13 cellular contexts compared by ENCODE assay signal in the genomic region with DNA sequence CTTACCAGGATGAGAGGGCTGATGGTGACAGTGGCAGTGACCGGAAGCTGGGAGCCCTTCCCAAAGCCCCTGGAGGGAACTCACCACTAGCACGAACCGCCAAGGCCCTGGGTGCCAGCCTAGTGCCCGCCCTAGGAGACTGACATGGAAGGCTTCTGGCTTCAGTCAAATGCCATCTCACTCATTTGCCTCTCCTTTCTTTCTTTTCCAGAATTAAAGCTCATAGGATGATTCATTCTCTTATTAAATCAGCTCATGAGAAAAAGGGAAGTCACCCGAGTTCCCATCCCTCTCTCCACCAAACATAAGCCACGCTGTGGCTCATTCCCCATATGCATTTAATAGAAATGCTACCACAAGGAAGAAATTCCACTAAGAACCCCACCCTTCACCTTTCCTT. TPM values are rescaled to one million over a fixed set of nuclear protein-coding genes. Genes with fewer than 3 reads are reported as not detected.
A peak's percentile ranks its signal among the peaks of the same experiment; 100 is the strongest.
DNase-seq lines count a peak whose midpoint lies in the region; ATAC-seq and TF ChIP-seq lines count a peak whose summit lies in the region.
"Had no signal": no experiment of that assay in that cellular context is flagged by ENCODE, and none has a peak within 500 bp of the region (broad histone marks: within the 10 kb centered on the region; RNA-seq: fewer than 3 reads in every experiment).

No MANE protein-coding gene starts in this region.

- H2AK5ac ChIP-seq in neuronal stem cell (ENCODE audit: low read depth, low read length), result no peak overlapping the region

- no peak overlapping the region for H3K23ac ChIP-seq in neuronal stem cell (ENCODE audit: low read depth, low read length, poor library complexity)

- peaks cover 8 to 16% (median 14%) of the 10 kb centered on the region in 4 donors for H3K4me1 Mint-ChIP-seq in CD4-positive, alpha-beta memory T cell
- H3K4me1 Mint-ChIP-seq in effector memory CD8-positive, alpha-beta T cell (ENCODE audit: low read depth in 2 of 2), result peaks cover 10 to 20% of the 10 kb centered on the region in 2 donors
- peaks cover 56% of the 10 kb centered on the region for H3K4me1 Mint-ChIP-seq in Calu3 (ENCODE audit: low read depth, unreplicated experiment)

- DNase-seq in AML-193 (lab: John Stamatoyannopoulos, UW) (peak; percentile 31 to 51), NB4 (ENCODE audit: low read depth) (peak; percentile 50), neuronal stem cell (ENCODE audit: low spot score) (no peak), H7 (no peak), Calu3 (no peak)
- no peak for DNase-seq in CD4-positive, alpha-beta memory T cell
- no peak for DNase-seq in effector memory CD8-positive, alpha-beta T cell
- DNase-seq: CD4-positive, alpha-beta T cell; midbrain; NCI-H2227 treated with DMSO at 0.1 percent for 48 hours; stimulated activated CD4-positive, alpha-beta T cell treated with anti-CD3 and anti-CD28 coated beads, Interleukin-2, amount 100 ng/mL, for 24 hours had no signal

- no peak overlapping the region for H3K4me2 ChIP-seq in neuronal stem cell (ENCODE audit: insufficient read depth, low read length, poor library complexity, severe bottlenecking)

- H3K79me1 ChIP-seq in neuronal stem cell (ENCODE audit: low read depth, low read length), result no peaks in the 10 kb centered on the region

- H3K27ac ChIP-seq in cingulate gyrus (ENCODE audit: low read depth, low read length), result peak overlapping the region; percentile 73
- no peak overlapping the region for H3K27ac ChIP-seq in neuronal stem cell (replicated peaks; ENCODE audit: low read length)
- no peak overlapping the region for H3K27ac ChIP-seq in CD4-positive, alpha-beta memory T cell (ENCODE audit: low read depth, low read length)

- peaks cover 0 to 2% of the 10 kb centered on the region in 2 donors for H3K36me3 Mint-ChIP-seq in CD4-positive, alpha-beta memory T cell
- no peaks in the 10 kb centered on the region for H3K36me3 Mint-ChIP-seq in effector memory CD8-positive, alpha-beta T cell (ENCODE audit: insufficient read depth)
- peaks cover 18% of the 10 kb centered on the region for H3K36me3 Mint-ChIP-seq in Calu3 (ENCODE audit: insufficient read depth, unreplicated experiment)

- peaks cover 2 to 15% of the 10 kb centered on the region in 2 donors for H3K27me3 Mint-ChIP-seq in CD4-positive, alpha-beta memory T cell
- H3K27me3 Mint-ChIP-seq in effector memory CD8-positive, alpha-beta T cell, result peaks cover 41 to 44% of the 10 kb centered on the region in 2 donors
- no peaks in the 10 kb centered on the region for H3K27me3 Mint-ChIP-seq in Calu3 (ENCODE audit: unreplicated experiment)

- H3K4me3 ChIP-seq in NB4 (ENCODE audit: low read depth, low read length) (no peak overlapping the region), neuronal stem cell (ENCODE audit: low read length in 2 of 2) (no peak overlapping the region), H7 (ENCODE audit: insufficient read depth, low read depth, low read length) (no peak overlapping the region)
- no peak overlapping the region for H3K4me3 ChIP-seq in CD4-positive, alpha-beta memory T cell (ENCODE audit: low read length in 2 of 2)

- H3K9ac ChIP-seq in neuronal stem cell (ENCODE audit: low read depth, low read length, poor library complexity), result no peak overlapping the region

- H3K14ac ChIP-seq in neuronal stem cell (ENCODE audit: low read length), result no peak overlapping the region

- no peak overlapping the region for H2BK15ac ChIP-seq in neuronal stem cell (ENCODE audit: low read length)

- no peak overlapping the region for H2BK120ac ChIP-seq in neuronal stem cell (ENCODE audit: low read depth, low read length)

- POLR2A ChIA-PET in CD4-positive, alpha-beta memory T cell (lab: Charles Lee; ENCODE audit: partially characterized antibody), result no interaction called here

- intact Hi-C loops in CD4-positive, alpha-beta memory T cell (cut with micrococcal nuclease), result no loop called here
- intact Hi-C loops in Calu3 (cut with micrococcal nuclease; ENCODE audit: unreplicated experiment), result no loop called here

- H4K91ac ChIP-seq in neuronal stem cell (ENCODE audit: low read depth, low read length, poor library complexity), result no peak overlapping the region

- H3K27me3 ChIP-seq in neuronal stem cell (ENCODE audit: control insufficient read depth in 3 of 3, insufficient read depth in 3 of 3, low read depth in 1 of 3, low read length in 3 of 3), result no peaks in the 10 kb centered on the region
- H3K27me3 ChIP-seq in CD4-positive, alpha-beta memory T cell (ENCODE audit: insufficient read depth, low read length), result peaks cover 6% of the 10 kb centered on the region
- H3K27me3 ChIP-seq in H7 (ENCODE audit: control insufficient read depth, insufficient read depth, low read length), result no peaks in the 10 kb centered on the region

- no peak overlapping the region for H2AFZ ChIP-seq in neuronal stem cell (ENCODE audit: low read length)

- no peaks in the 10 kb centered on the region for H3K9me3 ChIP-seq in neuronal stem cell (replicated peaks in 1 of 2; ENCODE audit: control insufficient read depth in 2 of 2, insufficient read depth in 1 of 2, low read depth in 1 of 2, low read length in 2 of 2)
- no peaks in the 10 kb centered on the region for H3K9me3 ChIP-seq in CD4-positive, alpha-beta memory T cell (ENCODE audit: control insufficient read depth in 1 of 2, low read length in 2 of 2)

- peaks cover 34 to 46% of the 10 kb centered on the region in 2 donors for H3K4me1 ChIP-seq in neuronal stem cell (ENCODE audit: control insufficient read depth in 2 of 2, insufficient read depth in 1 of 2, low read depth in 1 of 2, low read length in 2 of 2)
- peaks cover 16% of the 10 kb centered on the region for H3K4me1 ChIP-seq in CD4-positive, alpha-beta memory T cell (ENCODE audit: insufficient read depth, low read length)

- H3K36me3 ChIP-seq in neuronal stem cell (replicated peaks in 1 of 2; ENCODE audit: control insufficient read depth in 2 of 2, insufficient read depth in 2 of 2, low read length in 2 of 2) (peaks cover 0 to 3% of the 10 kb centered on the region in 2 donors), H7 (replicated peaks; ENCODE audit: control insufficient read depth, insufficient read depth, low read length) (no peaks in the 10 kb centered on the region)
- no peaks in the 10 kb centered on the region for H3K36me3 ChIP-seq in CD4-positive, alpha-beta memory T cell (ENCODE audit: insufficient read depth, low read length)

- no peak overlapping the region for H2BK5ac ChIP-seq in neuronal stem cell (ENCODE audit: low read length)

- peak overlapping the region; percentile 63 for H3K18ac ChIP-seq in neuronal stem cell (ENCODE audit: low read length)

- WGBS in neuronal stem cell (ENCODE audit: extremely low coverage in 2 of 2, insufficient read length in 2 of 2, insufficient replicate concordance in 1 of 2), 2 donors, result no CpG with 5 or more reads among the region's 6 CpGs

- H3K27ac Mint-ChIP-seq in CD4-positive, alpha-beta memory T cell, result no peak overlapping the region
- no peak overlapping the region for H3K27ac Mint-ChIP-seq in effector memory CD8-positive, alpha-beta T cell
- H3K27ac Mint-ChIP-seq in Calu3 (ENCODE audit: unreplicated experiment), result no peak overlapping the region
- H3K27ac Mint-ChIP-seq: activated T-helper 2 cell treated with anti-CD3 and anti-CD28 coated beads, Interferon-gamma antibody, Interleukin-2, Interleukin-4, amounts not matched to agents 10 μg/mL and 5 μg/mL and 100 μg/mL, durations not matched to agents 14 hours and 24 hours and 36 hours; CD4-positive, alpha-beta T cell had no signal

- no peak for TF ChIP-seq POLR2A in NB4 (IDR thresholded peaks at IDR 0.05; ENCODE audit: extremely low read depth, insufficient read length)

- no peak overlapping the region for H3K4ac ChIP-seq in neuronal stem cell (ENCODE audit: low read length)

- BruUV-seq in Calu3 (replicated peaks; lab: Mats Ljungman, UMichigan), result no TSS peak

- no peaks in the 10 kb centered on the region for H3K9me3 Mint-ChIP-seq in CD4-positive, alpha-beta memory T cell
- H3K9me3 Mint-ChIP-seq in effector memory CD8-positive, alpha-beta T cell, result no peaks in the 10 kb centered on the region
- H3K9me3 Mint-ChIP-seq in Calu3 (ENCODE audit: low read depth, unreplicated experiment), result no peaks in the 10 kb centered on the region
- H3K9me3 Mint-ChIP-seq: activated T-helper 2 cell treated with anti-CD3 and anti-CD28 coated beads, Interferon-gamma antibody, Interleukin-2, Interleukin-4, amounts not matched to agents 10 μg/mL and 5 μg/mL and 100 μg/mL, durations not matched to agents 14 hours and 24 hours and 36 hours; CD4-positive, alpha-beta T cell had no signal

- no peak overlapping the region for H2BK12ac ChIP-seq in neuronal stem cell (ENCODE audit: low read length)

- no peak for ATAC-seq in effector memory CD8-positive, alpha-beta T cell (replicated peaks)

- CTCF ChIA-PET in CD4-positive, alpha-beta memory T cell (lab: Charles Lee; ENCODE audit: partially characterized antibody), result no interaction called here
- CTCF ChIA-PET in Calu3 (lab: Charles Lee), result no interaction called here

- H3K4me3 Mint-ChIP-seq in CD4-positive, alpha-beta memory T cell, result no peak overlapping the region
- no peak overlapping the region for H3K4me3 Mint-ChIP-seq in effector memory CD8-positive, alpha-beta T cell
- no peak overlapping the region for H3K4me3 Mint-ChIP-seq in Calu3 (ENCODE audit: low read depth, unreplicated experiment)
- H3K4me3 Mint-ChIP-seq: CD4-positive, alpha-beta T cell had no signal

- no peak for TF ChIP-seq CTCF in NB4 (IDR thresholded peaks at IDR 0.05; ENCODE audit: low read depth, low read length)
- no peak for TF ChIP-seq CTCF in Calu3 (IDR thresholded peaks at IDR 0.05; ENCODE audit: unreplicated experiment)

- no peak overlapping the region for H4K8ac ChIP-seq in neuronal stem cell (ENCODE audit: low read depth, low read length)

RNA-seq across cellular contexts. Expression of gene CUEDC1, which starts 12.1 kb away (rescaled TPM):
- 23.4 TPM for polyA plus RNA-seq in neuronal stem cell (2013, experiment 1 of 2)
- polyA plus RNA-seq in neuronal stem cell (2013, experiment 2 of 2), result 22.7 TPM
- total RNA-seq in CD4-positive, alpha-beta memory T cell, result under 1 TPM; 0.61 to 0.90 TPM
- polyA plus RNA-seq in CD4-positive, alpha-beta memory T cell, result not detected
- 8.1 and 13.9 TPM in 2 replicates for total RNA-seq in H7 (2014; rRNA removed; shearing (Covaris generic))
- total RNA-seq in Calu3 (2022), result 30.9 and 34.7 TPM in 2 replicates

RNA-seq across cellular contexts. Expression of gene VEZF1, which starts 44.9 kb away (rescaled TPM):
- 83.0 TPM for polyA plus RNA-seq in neuronal stem cell (2013, experiment 1 of 2)
- 85.4 TPM for polyA plus RNA-seq in neuronal stem cell (2013, experiment 2 of 2)
- total RNA-seq in CD4-positive, alpha-beta memory T cell, result 10 to 100 TPM; 76.0 to 76.6 TPM
- 10 to 100 TPM; 30.6 to 50.2 TPM for polyA plus RNA-seq in CD4-positive, alpha-beta memory T cell
- 48.2 and 66.1 TPM in 2 replicates for total RNA-seq in H7 (2014; rRNA removed; shearing (Covaris generic))
- 33.4 and 40.4 TPM in 2 replicates for total RNA-seq in Calu3 (2022)

Comparison
In these comparisons a context has a peak if more than half of its experiments do, and no peak if none do; other contexts are left out.
1. DNase-seq: peak in AML-193 (2 of 2) and NB4 (single experiment); none in neuronal stem cell (single experiment), CD4-positive, alpha-beta memory T cell (0 of 5), H7 (single experiment), effector memory CD8-positive, alpha-beta T cell (0 of 3) and Calu3 (single experiment).